ENCODE assay signal across 1 cellular context in the genomic region with DNA sequence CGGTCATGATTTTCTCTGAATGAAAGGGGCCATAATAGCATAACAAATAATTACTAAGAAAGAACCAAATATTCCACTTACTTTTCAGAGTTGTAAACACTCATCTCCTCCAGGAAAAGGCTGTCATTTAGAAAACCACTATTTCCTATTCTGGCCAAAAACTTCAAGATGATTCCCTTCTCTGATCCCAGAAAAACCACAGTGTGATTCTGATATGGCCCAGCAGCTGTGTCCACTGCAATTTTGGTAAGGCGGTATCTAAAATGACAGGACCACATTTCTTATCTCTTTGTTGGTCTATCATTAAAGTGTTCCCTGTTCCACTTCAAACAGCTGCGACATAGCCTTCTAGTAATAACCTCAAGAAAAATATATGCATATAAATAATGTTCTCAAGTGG.
TF ChIP-seq lines count a peak whose summit lies in the region.

No MANE protein-coding gene starts in this region.

TF ChIP-seq in SK-N-SH treated with all-trans-retinoic acid at 6 μM for 48 hours, 23 proteins besides CTCF, POLR2A, EP300 and RAD21 (continued from another document):
- TF ChIP-seq CREB5 (CRISPR knock-in tag; IDR thresholded peaks at IDR 0.05; ENCODE audit: low read depth) (no peak), BACH2 (CRISPR knock-in tag; IDR thresholded peaks at IDR 0.05; ENCODE audit: borderline replicate concordance) (no peak)
- TF ChIP-seq, protein P1, sequence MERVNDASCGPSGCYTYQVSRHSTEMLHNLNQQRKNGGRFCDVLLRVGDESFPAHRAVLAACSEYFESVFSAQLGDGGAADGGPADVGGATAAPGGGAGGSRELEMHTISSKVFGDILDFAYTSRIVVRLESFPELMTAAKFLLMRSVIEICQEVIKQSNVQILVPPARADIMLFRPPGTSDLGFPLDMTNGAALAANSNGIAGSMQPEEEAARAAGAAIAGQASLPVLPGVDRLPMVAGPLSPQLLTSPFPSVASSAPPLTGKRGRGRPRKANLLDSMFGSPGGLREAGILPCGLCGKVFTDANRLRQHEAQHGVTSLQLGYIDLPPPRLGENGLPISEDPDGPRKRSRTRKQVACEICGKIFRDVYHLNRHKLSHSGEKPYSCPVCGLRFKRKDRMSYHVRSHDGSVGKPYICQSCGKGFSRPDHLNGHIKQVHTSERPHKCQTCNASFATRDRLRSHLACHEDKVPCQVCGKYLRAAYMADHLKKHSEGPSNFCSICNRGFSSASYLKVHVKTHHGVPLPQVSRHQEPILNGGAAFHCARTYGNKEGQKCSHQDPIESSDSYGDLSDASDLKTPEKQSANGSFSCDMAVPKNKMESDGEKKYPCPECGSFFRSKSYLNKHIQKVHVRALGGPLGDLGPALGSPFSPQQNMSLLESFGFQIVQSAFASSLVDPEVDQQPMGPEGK (CRISPR knock-in tag; IDR thresholded peaks at IDR 0.05; ENCODE audit: borderline replicate concordance), result no peak
